Comparison of ENCODE assay signal across 10 cellular contexts in genomic region chr1:235068155-235069121, GRCh38.
DNase-seq lines count a peak whose midpoint lies in the region; ATAC-seq and TF ChIP-seq lines count a peak whose summit lies in the region.
"Had no signal": no experiment of that assay in that cellular context is flagged by ENCODE, and none has a peak within 500 bp of the region (broad histone marks: within the 10 kb centered on the region; RNA-seq: fewer than 3 reads in every experiment).

No MANE protein-coding gene starts in this region.

- H3K27me3 ChIP-seq in MG63, result no peaks in the 10 kb centered on the region

- in situ Hi-C loops in ACHN (cut with HindIII; ENCODE audit: low pct_ligation_motif_present, low pct_unique_long_range_greater_than_20kb, low sequenced_read_pairs), result no loop called here

- peaks cover 5% of the 10 kb centered on the region for H3K36me3 Mint-ChIP-seq in stimulated activated effector memory CD8-positive, alpha-beta T cell treated with anti-CD3 and anti-CD28 coated beads, Interleukin-12 subunit alpha, Interleukin-12 subunit beta, amount 100 ng/mL, for 72 hours

- ATAC-seq in omental fat pad (ENCODE audit: low FRiP score) (peak; percentile 17), GM18858 (IDR thresholded peaks at IDR 0.05; ENCODE audit: unreplicated experiment) (no peak), GM18861 (IDR thresholded peaks at IDR 0.05; ENCODE audit: unreplicated experiment) (no peak)
- no peak for ATAC-seq in stimulated activated effector memory CD8-positive, alpha-beta T cell treated with anti-CD3 and anti-CD28 coated beads, Interleukin-12 subunit alpha, Interleukin-12 subunit beta, amount 100 ng/mL, for 72 hours

- H3K36me3 ChIP-seq in MG63, result no peaks in the 10 kb centered on the region

- no peak overlapping the region for H3K4me3 Mint-ChIP-seq in stimulated activated effector memory CD8-positive, alpha-beta T cell treated with anti-CD3 and anti-CD28 coated beads, Interleukin-12 subunit alpha, Interleukin-12 subunit beta, amount 100 ng/mL, for 72 hours
- H3K4me3 Mint-ChIP-seq: activated CD4-positive, alpha-beta T cell treated with anti-CD3 and anti-CD28 coated beads for 36 hours; naive thymus-derived CD4-positive, alpha-beta T cell had no signal

- peak; percentile 72 for DNase-seq in ACHN
- DNase-seq in MG63, result peak; percentile 77
- DNase-seq in epithelial cell of esophagus (ENCODE audit: low read depth), result peak; percentile 100
- no peak for DNase-seq in omental fat pad (ENCODE audit: low spot score)
- DNase-seq in DMS53 treated with DMSO at 0.1 percent for 48 hours (lab: John Stamatoyannopoulos, UW; ENCODE audit: unreplicated experiment), result no peak
- no peak for DNase-seq in stimulated activated effector memory CD8-positive, alpha-beta T cell treated with anti-CD3 and anti-CD28 coated beads, Interleukin-12 subunit alpha, Interleukin-12 subunit beta, amount 100 ng/mL, for 72 hours (ENCODE audit: low spot score in 2 of 2)
- DNase-seq: naive thymus-derived CD4-positive, alpha-beta T cell had no signal

- H3K9me3 Mint-ChIP-seq in stimulated activated effector memory CD8-positive, alpha-beta T cell treated with anti-CD3 and anti-CD28 coated beads, Interleukin-12 subunit alpha, Interleukin-12 subunit beta, amount 100 ng/mL, for 72 hours, result no peaks in the 10 kb centered on the region
- H3K9me3 Mint-ChIP-seq: naive thymus-derived CD4-positive, alpha-beta T cell had no signal

- no peaks in the 10 kb centered on the region for H3K9me3 ChIP-seq in MG63

- H3K4me3 ChIP-seq in MG63 (no peak overlapping the region), epithelial cell of esophagus (ENCODE audit: low read length) (no peak overlapping the region)

- peaks cover 33% of the 10 kb centered on the region for H3K4me1 Mint-ChIP-seq in stimulated activated effector memory CD8-positive, alpha-beta T cell treated with anti-CD3 and anti-CD28 coated beads, Interleukin-12 subunit alpha, Interleukin-12 subunit beta, amount 100 ng/mL, for 72 hours

- TF ChIP-seq CTCF in epithelial cell of esophagus (IDR thresholded peaks at IDR 0.05; ENCODE audit: insufficient read depth, low read depth, low read length, missing control alignments) (no peak), omental fat pad (IDR thresholded peaks at IDR 0.05) (no peak)

- H3K27ac Mint-ChIP-seq in stimulated activated effector memory CD8-positive, alpha-beta T cell treated with anti-CD3 and anti-CD28 coated beads, Interleukin-12 subunit alpha, Interleukin-12 subunit beta, amount 100 ng/mL, for 72 hours, result no peak overlapping the region

Comparison
In these comparisons a context has a peak if more than half of its experiments do, and no peak if none do; other contexts are left out.
1. DNase-seq: peak in ACHN (single experiment), MG63 (single experiment) and epithelial cell of esophagus (single experiment); none in omental fat pad (single experiment), DMS53 treated with DMSO at 0.1 percent for 48 hours (single experiment) and stimulated activated effector memory CD8-positive, alpha-beta T cell treated with anti-CD3 and anti-CD28 coated beads, Interleukin-12 subunit alpha, Interleukin-12 subunit beta, amount 100 ng/mL, for 72 hours (0 of 2).